In genomic region chr16:66880288-66881013, GRCh38 we compare ENCODE assay signal across 8 cellular contexts. TPM values are rescaled to one million over a fixed set of nuclear protein-coding genes. Genes with fewer than 3 reads are reported as not detected.
DNase-seq lines count a peak whose midpoint lies in the region; ATAC-seq and TF ChIP-seq lines count a peak whose summit lies in the region.

Gene PDP2 (plus strand): TSS chr16:66880515. CDS start chr16:66884285, 3,770 bp downstream.

- TF ChIP-seq CTCF in LNCaP clone FGC (IDR thresholded peaks at IDR 0.05; ENCODE audit: control insufficient read depth, extremely low read depth, insufficient read depth) (no peak), RWPE2 (IDR thresholded peaks at IDR 0.05; ENCODE audit: poor library complexity, severe bottlenecking) (no peak), fibroblast of pulmonary artery (IDR thresholded peaks at IDR 0.05; ENCODE audit: low read length, missing control alignments) (no peak), nephron (IDR thresholded peaks at IDR 0.05; ENCODE audit: unreplicated experiment in 3 of 3) (no peak)

- peak within 1 kb of the TSS; percentile 99 to 100 (median 99) for H3K4me3 Mint-ChIP-seq in nephron

- no peaks in the 10 kb centered on the region for H3K27me3 ChIP-seq in RWPE2 (ENCODE audit: insufficient read depth, poor library complexity, severe bottlenecking)

- H3K36me3 ChIP-seq in RWPE2 (ENCODE audit: low read depth), result peaks cover 29% of the 10 kb centered on the region

- ATAC-seq in RWPE2 (ENCODE audit: low read depth), result peak; percentile 98
- ATAC-seq in stimulated activated naive CD8-positive, alpha-beta T cell treated with anti-CD3 and anti-CD28 coated beads, Interleukin-15, Interleukin-2, amounts not matched to agents 100 U/mL and 50 U/mL, for 24 hours, result peak; percentile 91

- peaks cover 15% of the 10 kb centered on the region for H3K27me3 Mint-ChIP-seq in nephron (ENCODE audit: low read depth)

- peak within 1 kb of the TSS; percentile 95 for H3K4me3 ChIP-seq in LNCaP clone FGC (ENCODE audit: low read depth, low read length)
- H3K4me3 ChIP-seq in RWPE2 (ENCODE audit: severe bottlenecking), result peak within 1 kb of the TSS; percentile 63
- H3K4me3 ChIP-seq in fibroblast of pulmonary artery (replicated peaks; ENCODE audit: low read depth, low read length), result peak within 1 kb of the TSS; percentile 90

- H3K27ac ChIP-seq in RWPE2 (ENCODE audit: poor library complexity, severe bottlenecking), result peak within 1 kb of the TSS; percentile 34

- peak within 1 kb of the TSS in 2 of 3 experiments; percentile 14 to 88 for H3K27ac Mint-ChIP-seq in nephron

- H3K4me1 Mint-ChIP-seq in nephron, result peaks cover 11% of the 10 kb centered on the region

- no peaks in the 10 kb centered on the region for H3K9me3 Mint-ChIP-seq in nephron

- peak; percentile 97 for DNase-seq in ELR (ENCODE audit: low read depth)
- peak; percentile 90 for DNase-seq in H4 (ENCODE audit: low spot score)
- DNase-seq in LNCaP clone FGC (ENCODE audit: low read depth), result peak; percentile 81
- peak; percentile 96 for DNase-seq in RWPE2 (ENCODE audit: low spot score)
- peak; percentile 83 for DNase-seq in activated effector memory CD4-positive, alpha-beta T cell treated with Interleukin-2 at 50 U/mL for 16 hours
- DNase-seq in fibroblast of pulmonary artery (ENCODE audit: low read depth), result peak; percentile 94
- DNase-seq in stimulated activated naive CD8-positive, alpha-beta T cell treated with anti-CD3 and anti-CD28 coated beads, Interleukin-15, Interleukin-2, amounts not matched to agents 100 U/mL and 50 U/mL, for 24 hours, result peak; percentile 93

- H3K4me1 ChIP-seq in RWPE2 (ENCODE audit: insufficient read depth, poor library complexity, severe bottlenecking), result peaks cover 6% of the 10 kb centered on the region

- no peaks in the 10 kb centered on the region for H3K9me3 ChIP-seq in RWPE2 (ENCODE audit: severe bottlenecking)

- peaks cover 9% of the 10 kb centered on the region for H3K36me3 Mint-ChIP-seq in nephron (ENCODE audit: low read depth)

RNA-seq across cellular contexts. Expression of gene PDP2, which starts in this region (rescaled TPM):
- 9.8 and 20.3 TPM in 2 replicates for total RNA-seq in H4 (2014; rRNA removed; shearing (Covaris generic))

Comparison
In these comparisons a context has a peak if more than half of its experiments do, and no peak if none do; other contexts are left out.
1. Peak in every context shown above with its lines: DNase-seq, ATAC-seq, H3K4me3 ChIP-seq and H3K27ac ChIP-seq.